ENCODE assay signal across 8 cellular contexts in genomic region chr5:43041131-43041668, GRCh38. TPM values are rescaled to one million over a fixed set of nuclear protein-coding genes. Genes with fewer than 3 reads are reported as not detected.
DNase-seq lines count a peak whose midpoint lies in the region; ATAC-seq and TF ChIP-seq lines count a peak whose summit lies in the region.

No MANE protein-coding gene starts in this region.

- no peak overlapping the region for H3K9ac ChIP-seq in neuronal stem cell (ENCODE audit: low read depth, low read length, poor library complexity)

- POLR2A ChIA-PET in CD4-positive, alpha-beta memory T cell (lab: Charles Lee; ENCODE audit: partially characterized antibody): interaction anchor here (0.6 to 12.6 kb wide), 28 partner anchors 9 to 1166 kb away, joined by 3 to 1197 read pairs (median 8); partner anchors contain the start of genes FBXO4, HMGCS1, NNT and RIMOC1
- POLR2A ChIA-PET in activated CD4-positive, alpha-beta memory T cell treated with anti-CD3 and anti-CD28 coated beads for 36 hours (lab: Charles Lee): interaction anchor here (0.6 to 3.2 kb wide), 15 partner anchors 9 to 1137 kb away, joined by 3 to 53 read pairs (median 11); partner anchors contain the start of genes RIMOC1, TMEM267 and ZNF131

- peaks cover 3% of the 10 kb centered on the region for H3K36me3 ChIP-seq in CD4-positive, alpha-beta memory T cell (ENCODE audit: insufficient read depth, low read length)
- H3K36me3 ChIP-seq in esophagus muscularis mucosa (no peaks in the 10 kb centered on the region), neuronal stem cell (replicated peaks in 1 of 2; ENCODE audit: control insufficient read depth in 2 of 2, insufficient read depth in 2 of 2, low read length in 2 of 2) (no peaks in the 10 kb centered on the region)

- intact Hi-C loops in CD4-positive, alpha-beta memory T cell (cut with micrococcal nuclease): no loop called here
- intact Hi-C loops in activated CD4-positive, alpha-beta memory T cell treated with anti-CD3 and anti-CD28 coated beads for 36 hours (cut with micrococcal nuclease): no loop called here
- intact Hi-C loops in esophagus muscularis mucosa (cut with DNase I): loop anchor here (2.0 to 10.0 kb wide), 2 partner anchors 48 to 136 kb away; no protein-coding TSS in a partner anchor

- no peaks in the 10 kb centered on the region for H3K9me3 ChIP-seq in CD4-positive, alpha-beta memory T cell (ENCODE audit: control insufficient read depth in 1 of 2, low read length in 2 of 2)
- H3K9me3 ChIP-seq in esophagus muscularis mucosa (no peaks in the 10 kb centered on the region), neuronal stem cell (replicated peaks in 1 of 2; ENCODE audit: control insufficient read depth in 2 of 2, insufficient read depth in 1 of 2, low read depth in 1 of 2, low read length in 2 of 2) (peaks cover 0 to 4% of the 10 kb centered on the region in 2 donors)

- H3K79me1 ChIP-seq in neuronal stem cell (ENCODE audit: low read depth, low read length): peaks cover 3% of the 10 kb centered on the region

- peaks cover 0 to 16% (median 0%) of the 10 kb centered on the region in 8 donors for H3K9me3 Mint-ChIP-seq in CD4-positive, alpha-beta memory T cell
- no peaks in the 10 kb centered on the region for H3K9me3 Mint-ChIP-seq in activated CD4-positive, alpha-beta memory T cell treated with anti-CD3 and anti-CD28 coated beads for 36 hours

- peak; percentile 64 to 82 (median 67) for DNase-seq in CD4-positive, alpha-beta memory T cell
- peak; percentile 58 for DNase-seq in LoVo (ENCODE audit: low spot score)
- DNase-seq in activated CD4-positive, alpha-beta memory T cell treated with anti-CD3 and anti-CD28 coated beads for 36 hours: peak; percentile 55
- no peak for DNase-seq in esophagus muscularis mucosa (ENCODE audit: extremely low spot score)
- no peak for DNase-seq in neuronal stem cell (ENCODE audit: low spot score)
- DNase-seq in cerebellar cortex (ENCODE audit: low spot score): no peak
- DNase-seq in stimulated activated CD8-positive, alpha-beta memory T cell treated with anti-CD3 and anti-CD28 coated beads, Interleukin-4, amount 100 ng/mL, for 48 hours: no peak

- H3K27ac ChIP-seq in CD4-positive, alpha-beta memory T cell (ENCODE audit: low read depth, low read length): peak overlapping the region; percentile 98
- peak overlapping the region; percentile 84 to 93 (median 86) for H3K27ac ChIP-seq in esophagus muscularis mucosa (replicated peaks in 1 of 4)
- no peak overlapping the region for H3K27ac ChIP-seq in neuronal stem cell (replicated peaks; ENCODE audit: low read length)

- peak overlapping the region; percentile 99 to 100 (median 99) for H3K27ac Mint-ChIP-seq in CD4-positive, alpha-beta memory T cell
- H3K27ac Mint-ChIP-seq in activated CD4-positive, alpha-beta memory T cell treated with anti-CD3 and anti-CD28 coated beads for 36 hours: peak overlapping the region; percentile 96

- peaks cover 46% of the 10 kb centered on the region for H3K4me1 ChIP-seq in CD4-positive, alpha-beta memory T cell (ENCODE audit: insufficient read depth, low read length)
- H3K4me1 ChIP-seq in esophagus muscularis mucosa (peaks cover 15 to 60% (median 57%) of the 10 kb centered on the region in 4 donors), neuronal stem cell (ENCODE audit: control insufficient read depth in 2 of 2, insufficient read depth in 1 of 2, low read depth in 1 of 2, low read length in 2 of 2) (peaks cover 2 to 16% of the 10 kb centered on the region in 2 donors)

- H3K4me2 ChIP-seq in neuronal stem cell (ENCODE audit: insufficient read depth, low read length, poor library complexity, severe bottlenecking): no peak overlapping the region

- CTCF ChIA-PET in CD4-positive, alpha-beta memory T cell (lab: Charles Lee; ENCODE audit: partially characterized antibody): interaction anchor here (0.7 to 3.2 kb wide), 24 partner anchors 9 to 445 kb away, joined by 3 to 133 read pairs (median 6); partner anchors contain the start of genes HMGCS1, TMEM267 and ZNF131
- CTCF ChIA-PET in activated CD4-positive, alpha-beta memory T cell treated with anti-CD3 and anti-CD28 coated beads for 36 hours (lab: Charles Lee): interaction anchor here (0.9 to 4.2 kb wide), 21 partner anchors 9 to 443 kb away, joined by 3 to 64 read pairs (median 7); partner anchors contain the start of genes TMEM267 and ZNF131

- peaks cover 17 to 76% (median 34%) of the 10 kb centered on the region in 4 donors for H3K4me1 Mint-ChIP-seq in CD4-positive, alpha-beta memory T cell
- H3K4me1 Mint-ChIP-seq in activated CD4-positive, alpha-beta memory T cell treated with anti-CD3 and anti-CD28 coated beads for 36 hours (ENCODE audit: low read depth): peaks cover 38% of the 10 kb centered on the region

- TF ChIP-seq POLR2A in esophagus muscularis mucosa (IDR thresholded peaks at IDR 0.05; ENCODE audit: low read depth): no peak

- H2BK12ac ChIP-seq in neuronal stem cell (ENCODE audit: low read length): no peak overlapping the region

- H3K27me3 ChIP-seq in CD4-positive, alpha-beta memory T cell (ENCODE audit: insufficient read depth, low read length): no peaks in the 10 kb centered on the region
- H3K27me3 ChIP-seq in esophagus muscularis mucosa (peaks cover 4 to 74% (median 40%) of the 10 kb centered on the region in 4 donors), neuronal stem cell (ENCODE audit: control insufficient read depth in 3 of 3, insufficient read depth in 3 of 3, low read depth in 1 of 3, low read length in 3 of 3) (peaks cover 0 to 86% (median 26%) of the 10 kb centered on the region in 3 experiments)

- no peak overlapping the region for H4K91ac ChIP-seq in neuronal stem cell (ENCODE audit: low read depth, low read length, poor library complexity)

- H3K4me3 ChIP-seq in CD4-positive, alpha-beta memory T cell (ENCODE audit: low read length in 2 of 2): peak overlapping the region; percentile 78 to 99
- peak overlapping the region; percentile 57 to 69 (median 61) for H3K4me3 ChIP-seq in esophagus muscularis mucosa
- H3K4me3 ChIP-seq in neuronal stem cell (ENCODE audit: low read length in 2 of 2): peak overlapping the region in 1 of 2 donors; percentile 66

- TF ChIP-seq CTCF in esophagus muscularis mucosa (IDR thresholded peaks at IDR 0.05): no peak

- H3K14ac ChIP-seq in neuronal stem cell (ENCODE audit: low read length): no peak overlapping the region

- H3K4ac ChIP-seq in neuronal stem cell (ENCODE audit: low read length): no peak overlapping the region

- H3K36me3 Mint-ChIP-seq in CD4-positive, alpha-beta memory T cell: peaks cover 10 to 46% of the 10 kb centered on the region in 2 donors
- peaks cover 1% of the 10 kb centered on the region for H3K36me3 Mint-ChIP-seq in activated CD4-positive, alpha-beta memory T cell treated with anti-CD3 and anti-CD28 coated beads for 36 hours

- no peak overlapping the region for H3K18ac ChIP-seq in neuronal stem cell (ENCODE audit: low read length)

- H2BK15ac ChIP-seq in neuronal stem cell (ENCODE audit: low read length): no peak overlapping the region

- peak overlapping the region; percentile 87 for H2AFZ ChIP-seq in neuronal stem cell (ENCODE audit: low read length)

- 4% methylated on average over 18 of the region's 18 CpGs for WGBS in esophagus muscularis mucosa
- no CpG with 5 or more reads among the region's 18 CpGs for WGBS in neuronal stem cell (ENCODE audit: extremely low coverage in 2 of 2, insufficient read length in 2 of 2, insufficient replicate concordance in 1 of 2), 2 donors

- no peak overlapping the region for H2BK5ac ChIP-seq in neuronal stem cell (ENCODE audit: low read length)

- TF ChIP-seq EP300 in esophagus muscularis mucosa (IDR thresholded peaks at IDR 0.05): no peak

- H4K8ac ChIP-seq in neuronal stem cell (ENCODE audit: low read depth, low read length): no peak overlapping the region

- H3K27me3 Mint-ChIP-seq in CD4-positive, alpha-beta memory T cell: no peaks in the 10 kb centered on the region
- H3K27me3 Mint-ChIP-seq in activated CD4-positive, alpha-beta memory T cell treated with anti-CD3 and anti-CD28 coated beads for 36 hours: no peaks in the 10 kb centered on the region

- peak overlapping the region; percentile 97 to 100 (median 98) for H3K4me3 Mint-ChIP-seq in CD4-positive, alpha-beta memory T cell
- peak overlapping the region; percentile 94 for H3K4me3 Mint-ChIP-seq in activated CD4-positive, alpha-beta memory T cell treated with anti-CD3 and anti-CD28 coated beads for 36 hours

- no peak for ATAC-seq in GM18861 (IDR thresholded peaks at IDR 0.05; ENCODE audit: unreplicated experiment)

- H2BK120ac ChIP-seq in neuronal stem cell (ENCODE audit: low read depth, low read length): no peak overlapping the region

- H3K23ac ChIP-seq in neuronal stem cell (ENCODE audit: low read depth, low read length, poor library complexity): no peak overlapping the region

- H2AK5ac ChIP-seq in neuronal stem cell (ENCODE audit: low read depth, low read length): no peak overlapping the region

RNA-seq across cellular contexts. Expression of gene ANXA2R, which starts 1.1 kb away (rescaled TPM):
- 10 to 100 TPM; 43.4 to 47.8 TPM for total RNA-seq in CD4-positive, alpha-beta memory T cell
- 10 to 100 TPM; 35.8 to 47.0 TPM for polyA plus RNA-seq in CD4-positive, alpha-beta memory T cell
- 1 to 10 TPM; 2.8 to 3.8 TPM for total RNA-seq in activated CD4-positive, alpha-beta memory T cell treated with anti-CD3 and anti-CD28 coated beads for 36 hours
- total RNA-seq in esophagus muscularis mucosa: 1 to 10 TPM; 1.5 to 4.2 (median 2.0) TPM
- polyA plus RNA-seq in neuronal stem cell (2013, experiment 1 of 2): 0.07 TPM
- 0.07 TPM for polyA plus RNA-seq in neuronal stem cell (2013, experiment 2 of 2)

Comparison
In these comparisons a context has a peak if more than half of its experiments do, and no peak if none do; other contexts are left out.
1. DNase-seq: peak in CD4-positive, alpha-beta memory T cell (5 of 5), LoVo (single experiment) and activated CD4-positive, alpha-beta memory T cell treated with anti-CD3 and anti-CD28 coated beads for 36 hours (single experiment); none in esophagus muscularis mucosa (single experiment), neuronal stem cell (single experiment), cerebellar cortex (single experiment) and stimulated activated CD8-positive, alpha-beta memory T cell treated with anti-CD3 and anti-CD28 coated beads, Interleukin-4, amount 100 ng/mL, for 48 hours (single experiment).
2. RNA of gene ANXA2R, which starts 1.1 kb away (total RNA-seq): 43.4 to 47.8 TPM in CD4-positive, alpha-beta memory T cell; 2.8 to 3.8 TPM in activated CD4-positive, alpha-beta memory T cell treated with anti-CD3 and anti-CD28 coated beads for 36 hours and 1.5 to 4.2 TPM in esophagus muscularis mucosa; every median in the first group is over 4 times any median in the second.